In the genomic region with DNA sequence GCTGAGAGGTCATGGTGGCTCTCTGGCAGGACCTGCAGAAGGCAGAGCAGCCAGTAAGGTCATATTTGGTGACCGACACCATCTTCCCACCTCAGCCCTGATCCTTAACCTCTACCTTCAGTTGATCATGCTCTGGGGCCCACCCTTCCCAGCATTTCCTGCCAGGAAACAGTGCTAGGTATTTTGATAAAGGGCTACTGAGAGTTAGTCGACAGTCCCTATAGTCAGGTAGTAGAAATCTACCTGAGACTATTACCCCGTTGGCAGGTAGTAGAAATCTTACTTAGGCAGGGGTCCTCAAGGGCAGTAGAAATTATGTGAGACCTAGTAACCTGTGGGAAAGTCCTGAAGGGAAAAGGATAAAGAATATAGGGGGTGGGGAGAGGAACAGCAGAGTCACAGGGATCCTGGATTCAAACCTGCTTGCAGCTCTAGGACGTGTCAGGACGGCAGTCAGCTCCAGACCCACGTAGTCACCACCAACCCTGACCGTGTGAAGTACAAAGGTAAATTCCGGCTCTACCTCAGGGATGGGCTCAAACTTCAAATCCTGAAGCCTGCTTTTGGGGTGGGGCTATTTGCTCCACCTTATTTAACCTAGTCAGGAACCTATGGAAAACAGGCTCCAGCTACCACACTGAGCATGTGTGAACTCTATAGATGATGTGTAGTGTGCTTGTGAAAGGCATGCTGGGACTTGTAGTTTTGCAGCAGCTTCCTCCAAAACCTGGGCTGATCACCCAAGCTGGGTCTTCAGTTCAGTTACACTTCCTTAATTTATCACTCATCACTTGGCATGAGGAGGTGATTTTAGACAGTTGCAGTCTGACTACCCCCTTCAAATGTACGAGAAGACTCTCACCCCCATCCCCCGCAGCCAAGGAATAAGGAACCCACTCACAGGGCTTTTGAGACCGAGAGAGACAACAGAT, we compare ENCODE assay signal across 8 cellular contexts. TPM values are rescaled to one million over a fixed set of nuclear protein-coding genes. Genes with fewer than 3 reads are reported as not detected.
DNase-seq lines count a peak whose midpoint lies in the region; ATAC-seq and TF ChIP-seq lines count a peak whose summit lies in the region.

A gene with protein sequence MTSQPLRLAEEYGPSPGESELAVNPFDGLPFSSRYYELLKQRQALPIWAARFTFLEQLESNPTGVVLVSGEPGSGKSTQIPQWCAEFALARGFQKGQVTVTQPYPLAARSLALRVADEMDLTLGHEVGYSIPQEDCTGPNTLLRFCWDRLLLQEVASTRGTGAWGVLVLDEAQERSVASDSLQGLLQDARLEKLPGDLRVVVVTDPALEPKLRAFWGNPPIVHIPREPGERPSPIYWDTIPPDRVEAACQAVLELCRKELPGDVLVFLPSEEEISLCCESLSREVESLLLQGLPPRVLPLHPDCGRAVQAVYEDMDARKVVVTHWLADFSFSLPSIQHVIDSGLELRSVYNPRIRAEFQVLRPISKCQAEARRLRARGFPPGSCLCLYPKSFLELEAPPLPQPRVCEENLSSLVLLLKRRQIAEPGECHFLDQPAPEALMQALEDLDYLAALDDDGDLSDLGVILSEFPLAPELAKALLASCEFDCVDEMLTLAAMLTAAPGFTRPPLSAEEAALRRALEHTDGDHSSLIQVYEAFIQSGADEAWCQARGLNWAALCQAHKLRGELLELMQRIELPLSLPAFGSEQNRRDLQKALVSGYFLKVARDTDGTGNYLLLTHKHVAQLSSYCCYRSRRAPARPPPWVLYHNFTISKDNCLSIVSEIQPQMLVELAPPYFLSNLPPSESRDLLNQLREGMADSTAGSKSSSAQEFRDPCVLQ (minus strand): TSS at position 515 of the 932 bp plus-strand sequence. CDS start 502 bp downstream, at position 13.

- TF ChIP-seq CTCF in PC-3 (conservative IDR thresholded peaks at IDR 0.05; ENCODE audit: low read depth, low read length) (no peak), fibroblast of mammary gland (conservative IDR thresholded peaks at IDR 0.05; ENCODE audit: control insufficient read depth, insufficient read depth, low read depth, low read length) (no peak), osteocyte (IDR thresholded peaks at IDR 0.05) (no peak)

- H3K4me3 ChIP-seq in BLaER1 treated with 17β-estradiol and CSF1 and Interleukin-3, amounts not matched to agents 10 nM and 100 nM = peak within 1 kb of the TSS in 3 of 10 experiments; percentile 17 to 90 (median 48); a peak in 5 of 20 replicates
- H3K4me3 ChIP-seq in PC-3 (ENCODE audit: low read length) = no peak within 1 kb of the TSS
- no peak within 1 kb of the TSS for H3K4me3 ChIP-seq in fibroblast of mammary gland (ENCODE audit: control insufficient read depth, low read depth, low read length)

- H3K27me3 ChIP-seq in BLaER1 treated with 17β-estradiol and CSF1 and Interleukin-3, amounts not matched to agents 10 nM and 100 nM = peaks cover 0 to 10% (median 2%) of the 10 kb centered on the region in 11 experiments; a peak in 6 of 22 replicates
- no peaks in the 10 kb centered on the region for H3K27me3 ChIP-seq in PC-3 (ENCODE audit: low read length)

- intact Hi-C loops in PC-3 (cut with micrococcal nuclease) = no loop called here

- DNase-seq in PC-3 (peak; percentile 56), fibroblast of mammary gland (ENCODE audit: low read depth) (peak; percentile 52), osteocyte (ENCODE audit: extremely low spot score, unreplicated experiment) (no peak), NCI-H2081 (lab: John Stamatoyannopoulos, UW) (no peak)
- no peak for DNase-seq in stimulated activated naive CD8-positive, alpha-beta T cell treated with anti-CD3 and anti-CD28 coated beads, Interleukin-15, amount 100 ng/mL, for 72 hours

- peaks cover 0 to 7% of the 10 kb centered on the region in 2 donors for H3K9me3 Mint-ChIP-seq in stimulated activated naive CD8-positive, alpha-beta T cell treated with anti-CD3 and anti-CD28 coated beads, Interleukin-15, amount 100 ng/mL, for 72 hours
- H3K9me3 Mint-ChIP-seq in osteocyte (ENCODE audit: unreplicated experiment) = no peaks in the 10 kb centered on the region

- H3K4me1 ChIP-seq in BLaER1 treated with 17β-estradiol and CSF1 and Interleukin-3, amounts not matched to agents 10 nM and 100 nM = peaks cover 12 to 40% (median 34%) of the 10 kb centered on the region in 10 experiments
- peaks cover 14% of the 10 kb centered on the region for H3K4me1 ChIP-seq in PC-3 (ENCODE audit: insufficient read depth, low read length)

- peaks cover 17% of the 10 kb centered on the region for H3K36me3 Mint-ChIP-seq in osteocyte (ENCODE audit: unreplicated experiment)

- H3K27ac Mint-ChIP-seq in stimulated activated naive CD8-positive, alpha-beta T cell treated with anti-CD3 and anti-CD28 coated beads, Interleukin-15, amount 100 ng/mL, for 72 hours = peak within 1 kb of the TSS in 1 of 2 donors; percentile 72
- no peak within 1 kb of the TSS for H3K27ac Mint-ChIP-seq in osteocyte (ENCODE audit: unreplicated experiment)

- peak within 1 kb of the TSS in 9 of 11 experiments; percentile 18 to 99 (median 97); a peak in 17 of 22 replicates for H3K4me2 ChIP-seq in BLaER1 treated with 17β-estradiol and CSF1 and Interleukin-3, amounts not matched to agents 10 nM and 100 nM
- no peak within 1 kb of the TSS for H3K4me2 ChIP-seq in PC-3 (ENCODE audit: low read length)

- peak within 1 kb of the TSS in 2 of 11 experiments; percentile 4 to 9; a peak in 3 of 22 replicates for H3K9ac ChIP-seq in BLaER1 treated with 17β-estradiol and CSF1 and Interleukin-3, amounts not matched to agents 10 nM and 100 nM
- no peak within 1 kb of the TSS for H3K9ac ChIP-seq in PC-3 (ENCODE audit: low read length)

- peak within 1 kb of the TSS in 6 of 11 experiments; percentile 28 to 63 (median 48); a peak in 12 of 22 replicates for H3K27ac ChIP-seq in BLaER1 treated with 17β-estradiol and CSF1 and Interleukin-3, amounts not matched to agents 10 nM and 100 nM
- H3K27ac ChIP-seq in PC-3 (ENCODE audit: low read length) = no peak within 1 kb of the TSS

- POLR2A ChIA-PET in PC-3 (lab: Charles Lee; ENCODE audit: unreplicated experiment) = no interaction called here

- H3K27me3 Mint-ChIP-seq in stimulated activated naive CD8-positive, alpha-beta T cell treated with anti-CD3 and anti-CD28 coated beads, Interleukin-15, amount 100 ng/mL, for 72 hours = no peaks in the 10 kb centered on the region
- H3K27me3 Mint-ChIP-seq in osteocyte (ENCODE audit: unreplicated experiment) = peaks cover 14% of the 10 kb centered on the region

- H3K79me2 ChIP-seq in PC-3 (ENCODE audit: low read length) = peaks cover 36% of the 10 kb centered on the region

- BruUV-seq in PC-3 (replicated peaks; lab: Mats Ljungman, UMichigan) = no TSS peak

- ATAC-seq in GM18519 (IDR thresholded peaks at IDR 0.05; ENCODE audit: low FRiP score, unreplicated experiment) (peak; percentile 32), PC-3 (no peak), GM19395 (IDR thresholded peaks at IDR 0.05; ENCODE audit: unreplicated experiment) (no peak)
- ATAC-seq in stimulated activated naive CD8-positive, alpha-beta T cell treated with anti-CD3 and anti-CD28 coated beads, Interleukin-15, amount 100 ng/mL, for 72 hours = no peak

- H3K9me3 ChIP-seq in BLaER1 treated with 17β-estradiol and CSF1 and Interleukin-3, amounts not matched to agents 10 nM and 100 nM (replicated peaks in 1 of 11) = 0 out of 22 replicates have a peak, but pooled peaks cover 0 to 6% (median 0%) of the 10 kb centered on the region in 11 experiments
- no peaks in the 10 kb centered on the region for H3K9me3 ChIP-seq in PC-3 (ENCODE audit: low read length)

- H3K9me2 ChIP-seq in PC-3 (replicated peaks; ENCODE audit: low read length) = no peaks in the 10 kb centered on the region

- no peaks in the 10 kb centered on the region for H3F3A ChIP-seq in PC-3 (ENCODE audit: low read length, unreplicated experiment)

- peaks cover 0 to 22% (median 11%) of the 10 kb centered on the region in 11 experiments; a peak in 10 of 22 replicates for H4K20me1 ChIP-seq in BLaER1 treated with 17β-estradiol and CSF1 and Interleukin-3, amounts not matched to agents 10 nM and 100 nM
- 0 out of 2 replicates have a peak, but pooled peaks cover 7% of the 10 kb centered on the region for H4K20me1 ChIP-seq in PC-3 (ENCODE audit: low read length)

- CTCF ChIA-PET in PC-3 (lab: Charles Lee) = no interaction called here

- H3K36me3 ChIP-seq in BLaER1 treated with 17β-estradiol and CSF1 and Interleukin-3, amounts not matched to agents 10 nM and 100 nM = peaks cover 24 to 38% (median 34%) of the 10 kb centered on the region in 11 experiments
- peaks cover 26% of the 10 kb centered on the region for H3K36me3 ChIP-seq in PC-3 (ENCODE audit: low read depth, low read length)

- peaks cover 36% of the 10 kb centered on the region for H3K4me1 Mint-ChIP-seq in stimulated activated naive CD8-positive, alpha-beta T cell treated with anti-CD3 and anti-CD28 coated beads, Interleukin-15, amount 100 ng/mL, for 72 hours
- peaks cover 17% of the 10 kb centered on the region for H3K4me1 Mint-ChIP-seq in osteocyte (ENCODE audit: unreplicated experiment)

- no peak within 1 kb of the TSS for H2AFZ ChIP-seq in PC-3 (ENCODE audit: low read length)

- H3K4me3 Mint-ChIP-seq in stimulated activated naive CD8-positive, alpha-beta T cell treated with anti-CD3 and anti-CD28 coated beads, Interleukin-15, amount 100 ng/mL, for 72 hours = no peak within 1 kb of the TSS
- no peak within 1 kb of the TSS for H3K4me3 Mint-ChIP-seq in osteocyte (ENCODE audit: unreplicated experiment)

RNA-seq across cellular contexts. Expression of the gene that starts here (rescaled TPM):
- total RNA-seq in PC-3 (2014; rRNA removed) = 0.07 and 0.63 TPM in 2 replicates
- total RNA-seq in osteocyte = 0.26 and 0.32 TPM in 2 replicates

Comparison
In these comparisons a context has a peak if more than half of its experiments do, and no peak if none do; other contexts are left out.
1. Peak in DNase-seq in PC-3; RNA of the gene not detected or under 1 TPM.